ENCODE assay signal across 20 cellular contexts in genomic region chr6:82086944-82087343, GRCh38.
"Had no signal": no experiment of that assay in that cellular context is flagged by ENCODE, and none has a peak within 500 bp of the region (broad histone marks: within the 10 kb centered on the region; RNA-seq: fewer than 3 reads in every experiment).

No MANE protein-coding gene starts in this region.

- H3K4me1 ChIP-seq: lower lobe of right lung, prostate gland, suprapubic skin, tibial nerve had no signal

- H3K36me3 ChIP-seq: lower lobe of right lung, prostate gland, suprapubic skin, tibial nerve had no signal

- DNase-seq: activated CD4-positive, alpha-beta memory T cell treated with anti-CD3 and anti-CD28 coated beads, Interleukin-2, amount 10 ng/mL, durations not matched to agents 7 days and 5 days; activated CD4-positive, alpha-beta T cell treated with anti-CD3 and anti-CD28 coated beads for 48 hours; activated effector memory CD4-positive, alpha-beta T cell treated with anti-CD3 and anti-CD28 coated beads, Interleukin-2, amount 50 U/mL, for 16 hours; activated naive CD4-positive, alpha-beta T cell treated with anti-CD3 and anti-CD28 coated beads, Interleukin-2, amount 10 ng/mL, durations not matched to agents 7 days and 5 days; dermis blood vessel endothelial cell; effector CD8-positive, alpha-beta T cell; foreskin melanocyte; kidney; lower lobe of right lung; natural killer cell; right cardiac atrium; stimulated activated CD4-positive, alpha-beta T cell treated with anti-CD3 and anti-CD28 coated beads, Interleukin-1b, Interleukin-23, amount 100 ng/mL, for 48 hours; stimulated activated naive CD8-positive, alpha-beta T cell treated with anti-CD3 and anti-CD28 coated beads, Interleukin-15, amount 100 ng/mL, for 72 hours; T-helper 2 cell had no signal

- H3K27me3 ChIP-seq: suprapubic skin, tibial nerve had no signal

- H3K9me3 ChIP-seq: lower lobe of right lung, prostate gland, suprapubic skin, tibial nerve had no signal

- H3K27ac ChIP-seq: lower lobe of right lung, prostate gland, suprapubic skin, tibial nerve had no signal

- FAIRE-seq: kidney, urothelium cell line had no signal

- H3K4me3 ChIP-seq: lower lobe of right lung, prostate gland, suprapubic skin, tibial nerve had no signal

- ATAC-seq: left lobe of liver; lower lobe of right lung; natural killer cell; right cardiac atrium; stimulated activated effector memory CD8-positive, alpha-beta T cell treated with anti-CD3 and anti-CD28 coated beads, Interleukin-12 subunit alpha, Interleukin-12 subunit beta, amount 100 ng/mL, for 72 hours; stimulated activated naive CD8-positive, alpha-beta T cell treated with anti-CD3 and anti-CD28 coated beads, Interleukin-15, amount 100 ng/mL, for 72 hours had no signal
